In the genomic region with DNA sequence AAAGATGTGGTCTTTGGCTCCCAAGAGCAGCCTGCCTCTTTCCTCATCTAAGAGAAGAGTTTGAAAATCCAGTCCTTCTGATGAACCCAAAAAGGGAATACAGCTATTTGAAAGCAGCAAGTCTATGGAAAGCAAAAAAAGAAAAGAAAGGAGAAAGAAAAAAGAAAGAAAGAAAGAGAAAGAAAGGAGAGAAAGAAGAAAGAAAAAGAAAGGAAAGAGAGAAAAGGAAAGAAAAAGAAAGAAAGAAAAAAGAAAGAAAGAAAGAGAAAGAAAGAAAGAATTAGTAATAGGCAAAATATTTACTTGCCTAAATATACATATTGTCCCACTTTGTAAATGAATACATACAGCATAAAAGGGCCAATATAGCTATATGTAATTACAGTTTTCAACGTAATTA, we compare ENCODE assay signal across 22 cellular contexts.
"Had no signal": no experiment of that assay in that cellular context is flagged by ENCODE, and none has a peak within 500 bp of the region (broad histone marks: within the 10 kb centered on the region; RNA-seq: fewer than 3 reads in every experiment).

No MANE protein-coding gene starts in this region.

- H3K27ac Mint-ChIP-seq: immature natural killer cell; naive thymus-derived CD4-positive, alpha-beta T cell; natural killer cell had no signal

- DNase-seq: dermis blood vessel endothelial cell; dorsolateral prefrontal cortex; effector CD4-positive, alpha-beta T cell; effector memory CD4-positive, alpha-beta T cell; foreskin keratinocyte; heart left ventricle; hypothalamus; immature natural killer cell; left cardiac atrium; left lung; left ventricle myocardium superior; lower lobe of right lung; mesenchymal stem cell; midbrain; naive thymus-derived CD4-positive, alpha-beta T cell; natural killer cell had no signal

- H3K4me2 ChIP-seq: hepatocyte had no signal

- H3K27me3 ChIP-seq: esophagus muscularis mucosa, foreskin keratinocyte, gastroesophageal sphincter, heart left ventricle, hepatocyte, left lung had no signal

- H3K79me2 ChIP-seq: hepatocyte had no signal

- ATAC-seq: foreskin keratinocyte; gastroesophageal sphincter; heart left ventricle; left cardiac atrium; left lung; left ventricle myocardium superior; lower lobe of right lung; naive thymus-derived CD4-positive, alpha-beta T cell; natural killer cell had no signal

- H3K27me3 Mint-ChIP-seq: naive thymus-derived CD4-positive, alpha-beta T cell had no signal

- H2AFZ ChIP-seq: hepatocyte had no signal

- H3K27ac ChIP-seq: coronary artery, dorsolateral prefrontal cortex, esophagus muscularis mucosa, foreskin keratinocyte, gastroesophageal sphincter, heart left ventricle, hepatocyte, left lung, lower lobe of right lung had no signal

- H3K4me3 Mint-ChIP-seq: immature natural killer cell; naive thymus-derived CD4-positive, alpha-beta T cell; natural killer cell had no signal

- H3K4me3 ChIP-seq: coronary artery, dorsolateral prefrontal cortex, esophagus muscularis mucosa, gastroesophageal sphincter, heart left ventricle, hepatocyte, left lung, lower lobe of right lung had no signal

- H3K36me3 Mint-ChIP-seq: immature natural killer cell; naive thymus-derived CD4-positive, alpha-beta T cell; natural killer cell had no signal

- H3K9me3 ChIP-seq: esophagus muscularis mucosa, gastroesophageal sphincter, heart left ventricle, left lung, lower lobe of right lung had no signal

- H3K4me1 ChIP-seq: foreskin keratinocyte, gastroesophageal sphincter, left lung, lower lobe of right lung had no signal

- FAIRE-seq: endothelial cell of umbilical vein, keratinocyte had no signal

- H3K36me3 ChIP-seq: esophagus muscularis mucosa, gastroesophageal sphincter, heart left ventricle, left lung, lower lobe of right lung had no signal

- H3K4me1 Mint-ChIP-seq: immature natural killer cell; naive thymus-derived CD4-positive, alpha-beta T cell; natural killer cell had no signal
